In genomic region chr17:74763565-74764387, GRCh38 we compare ENCODE assay signal across 19 cellular contexts. TPM values are rescaled to one million over a fixed set of nuclear protein-coding genes. Genes with fewer than 3 reads are reported as not detected.
DNase-seq lines count a peak whose midpoint lies in the region; ATAC-seq and TF ChIP-seq lines count a peak whose summit lies in the region.
"Had no signal": no experiment of that assay in that cellular context is flagged by ENCODE, and none has a peak within 500 bp of the region (broad histone marks: within the 10 kb centered on the region; RNA-seq: fewer than 3 reads in every experiment).

No MANE protein-coding gene starts in this region.

- no peaks in the 10 kb centered on the region for H3K79me2 ChIP-seq in SK-N-SH (ENCODE audit: insufficient read depth)

- DNase-seq in SK-N-SH (peak; percentile 40), chondrocyte (ENCODE audit: low spot score) (peak; percentile 91), mesothelial cell of epicardium (ENCODE audit: low spot score in 2 of 2, unreplicated experiment in 2 of 2) (no peak), RPMI8226 (no peak), HFFc6 (no peak)
- no peak for DNase-seq in stimulated activated CD4-positive, alpha-beta T cell treated with anti-CD3 and anti-CD28 coated beads, Interleukin-4, amount 100 ng/mL, for 24 hours
- DNase-seq: 8988T; activated CD8-positive, alpha-beta memory T cell treated with anti-CD3 and anti-CD28 coated beads for 24 hours; activated naive CD4-positive, alpha-beta T cell treated with anti-CD3 and anti-CD28 coated beads for 36 hours; effector CD8-positive, alpha-beta T cell; MM.1S; NCI-H2171 treated with DMSO at 0.1 percent for 48 hours; PC-3 had no signal

- no peak overlapping the region for H2AFZ ChIP-seq in SK-N-SH (ENCODE audit: low read depth)

- H3K4me3 Mint-ChIP-seq in chondrocyte (ENCODE audit: unreplicated experiment) (peak overlapping the region; percentile 42), mesothelial cell of epicardium (no peak overlapping the region), HFFc6 (no peak overlapping the region)
- H3K4me3 Mint-ChIP-seq: activated naive CD4-positive, alpha-beta T cell treated with anti-CD3 and anti-CD28 coated beads for 36 hours; T-helper 1 cell treated with Interleukin-12 subunit alpha and Interleukin-12 subunit beta and Interleukin-4 antibody, amounts not matched to agents 30 μg/mL and 1 μg/mL, for 36 hours had no signal

- H3K27ac ChIP-seq in SK-N-SH (ENCODE audit: low read depth in 2 of 2, low read length in 1 of 2) = no peak overlapping the region
- H3K27ac ChIP-seq in temporal lobe (ENCODE audit: low read depth, low read length) = peak overlapping the region; percentile 25
- H3K27ac ChIP-seq: thoracic aorta had no signal

- H3K27ac Mint-ChIP-seq in chondrocyte (ENCODE audit: unreplicated experiment) (peak overlapping the region; percentile 36), mesothelial cell of epicardium (peak overlapping the region; percentile 34), HFFc6 (no peak overlapping the region)
- H3K27ac Mint-ChIP-seq: activated naive CD4-positive, alpha-beta T cell treated with anti-CD3 and anti-CD28 coated beads for 36 hours; T-helper 1 cell treated with Interleukin-12 subunit alpha and Interleukin-12 subunit beta and Interleukin-4 antibody, amounts not matched to agents 30 μg/mL and 1 μg/mL, for 36 hours had no signal

- H3K4me1 Mint-ChIP-seq in chondrocyte (ENCODE audit: low read depth) (peaks cover 88% of the 10 kb centered on the region), mesothelial cell of epicardium (peaks cover 52% of the 10 kb centered on the region), HFFc6 (ENCODE audit: low read depth) (peaks cover 24% of the 10 kb centered on the region)

- H3K9me3 ChIP-seq in SK-N-SH = no peaks in the 10 kb centered on the region
- H3K9me3 ChIP-seq: thoracic aorta had no signal

- no peak overlapping the region for H3K9ac ChIP-seq in SK-N-SH

- CTCF ChIA-PET in SK-N-SH (lab: Yijun Ruan, JAX) = interaction anchor here (0.8 to 48.0 kb wide), 5 partner anchors 9 to 106 kb away, joined by 3 to 1361 read pairs (median 19); partner anchors contain the start of genes NAT9, NHERF1 and RAB37

- no peak overlapping the region for H3K4me3 ChIP-seq in SK-N-SH (ENCODE audit: low read depth in 2 of 2, low read length in 1 of 2)
- H3K4me3 ChIP-seq: thoracic aorta had no signal

- H3K27me3 ChIP-seq in SK-N-SH (ENCODE audit: insufficient read depth) = no peaks in the 10 kb centered on the region

- H3K36me3 Mint-ChIP-seq in chondrocyte (ENCODE audit: low read depth) (peaks cover 6% of the 10 kb centered on the region), mesothelial cell of epicardium (peaks cover 5% of the 10 kb centered on the region), HFFc6 (ENCODE audit: low read depth) (no peaks in the 10 kb centered on the region)

- TF ChIP-seq EP300 in SK-N-SH (IDR thresholded peaks at IDR 0.05; ENCODE audit: borderline replicate concordance in 1 of 2, low read depth in 1 of 2, low read length in 1 of 2) = no peak

- H3K36me3 ChIP-seq in SK-N-SH (replicated peaks in 1 of 2; ENCODE audit: control insufficient read depth in 1 of 2, insufficient read depth in 2 of 2, low read length in 1 of 2) = no peaks in the 10 kb centered on the region
- H3K36me3 ChIP-seq: thoracic aorta had no signal

- POLR2A ChIA-PET in SK-N-SH (lab: Yijun Ruan, JAX) = interaction anchor here (1.2 to 1.3 kb wide), 2 partner anchors 12 to 14 kb away, joined by 3 to 5 read pairs; partner anchors contain the start of gene NAT9

- peaks cover 9% of the 10 kb centered on the region for H3F3A ChIP-seq in SK-N-SH (replicated peaks; ENCODE audit: insufficient read depth)

- TF ChIP-seq CTCF in SK-N-SH (IDR thresholded peaks at IDR 0.05) (no peak), chondrocyte (IDR thresholded peaks at IDR 0.05) (no peak), mesothelial cell of epicardium (IDR thresholded peaks at IDR 0.05; ENCODE audit: unreplicated experiment) (no peak), HFFc6 (IDR thresholded peaks at IDR 0.05) (no peak)

- H3K9me3 Mint-ChIP-seq in chondrocyte (ENCODE audit: low read depth) (no peaks in the 10 kb centered on the region), mesothelial cell of epicardium (no peaks in the 10 kb centered on the region), HFFc6 (no peaks in the 10 kb centered on the region)
- H3K9me3 Mint-ChIP-seq: activated naive CD4-positive, alpha-beta T cell treated with anti-CD3 and anti-CD28 coated beads for 36 hours; T-helper 1 cell treated with Interleukin-12 subunit alpha and Interleukin-12 subunit beta and Interleukin-4 antibody, amounts not matched to agents 30 μg/mL and 1 μg/mL, for 36 hours had no signal

- no peak overlapping the region for H3K4me2 ChIP-seq in SK-N-SH

- ATAC-seq in SK-N-SH treated with all-trans-retinoic acid at 6 μM for 48 hours = no peak
- ATAC-seq: PC-3 had no signal

- no peaks in the 10 kb centered on the region for H3K9me2 ChIP-seq in SK-N-SH

- WGBS in SK-N-SH (ENCODE audit: low lambda C conversion rate) = 78% methylated on average over 15 of the region's 16 CpGs

- no peak for TF ChIP-seq RAD21 in SK-N-SH (IDR thresholded peaks at IDR 0.05; ENCODE audit: low read length)

- peaks cover 42 to 55% of the 10 kb centered on the region in 2 experiments; a peak in 3 of 4 replicates for H3K4me1 ChIP-seq in SK-N-SH (ENCODE audit: control insufficient read depth in 1 of 2, insufficient read depth in 2 of 2, low read depth in 1 of 2, low read length in 1 of 2)

- no peaks in the 10 kb centered on the region for H4K20me1 ChIP-seq in SK-N-SH (ENCODE audit: insufficient read depth)

- H3K27me3 Mint-ChIP-seq in chondrocyte (ENCODE audit: low read depth) (no peaks in the 10 kb centered on the region), mesothelial cell of epicardium (ENCODE audit: low read depth) (no peaks in the 10 kb centered on the region), HFFc6 (ENCODE audit: insufficient read depth) (no peaks in the 10 kb centered on the region)

TF ChIP-seq in SK-N-SH, 30 proteins besides CTCF, POLR2A, EP300 and RAD21 (continues in another document):
- TF ChIP-seq TAF1 (IDR thresholded peaks at IDR 0.05; ENCODE audit: borderline replicate concordance, low read depth, low read length) = no peak
- TF ChIP-seq TEAD4 (IDR thresholded peaks at IDR 0.05; ENCODE audit: borderline replicate concordance, insufficient read depth) = no peak
- no peak for TF ChIP-seq FOSL2 (IDR thresholded peaks at IDR 0.05; ENCODE audit: borderline replicate concordance, low read depth)

TF ChIP-seq in SK-N-SH treated with all-trans-retinoic acid at 6 μM for 48 hours, 23 proteins besides CTCF, POLR2A, EP300 and RAD21 (continues in another document):
- TF ChIP-seq OSR1 (CRISPR knock-in tag; IDR thresholded peaks at IDR 0.05) = no peak
- no peak for TF ChIP-seq PATZ1 (CRISPR knock-in tag; IDR thresholded peaks at IDR 0.05; ENCODE audit: borderline replicate concordance)
- TF ChIP-seq ZC3H10 (CRISPR knock-in tag; IDR thresholded peaks at IDR 0.05) = no peak

RNA-seq across cellular contexts. Expression of gene NAT9, which starts 12.4 kb away (rescaled TPM):
- 117 and 190 TPM in 2 replicates for polyA plus RNA-seq in SK-N-SH (2012; rRNA removed)
- 38.1 and 64.6 TPM in 2 replicates for polyA plus RNA-seq in SK-N-SH (2012; cell fraction: cytosol; rRNA removed)
- polyA plus RNA-seq in SK-N-SH (2012; cell fraction: nucleus; rRNA removed) = 744 and 872 TPM in 2 replicates
- total RNA-seq in chondrocyte = 46.8 to 48.9 TPM (median 47.4 TPM) in 3 replicates
- total RNA-seq in mesothelial cell of epicardium = 78.2 to 83.7 TPM (median 83.1 TPM) in 3 replicates
- 12.5 TPM for total RNA-seq in temporal lobe
- total RNA-seq in HFFc6 (2021; fragmentation: NEBNext Ultra II Directional; extraction: Animal tissue kit (Norgen Biotek cat#: 25700)) = 10 to 100 TPM; 40.9 to 50.7 (median 46.6) TPM

RNA-seq across cellular contexts. Expression of gene NHERF1, which starts 15.3 kb away (rescaled TPM):
- polyA plus RNA-seq in SK-N-SH (2012; rRNA removed) = 26.9 and 40.1 TPM in 2 replicates
- 23.7 and 29.2 TPM in 2 replicates for polyA plus RNA-seq in SK-N-SH (2012; cell fraction: cytosol; rRNA removed)
- polyA plus RNA-seq in SK-N-SH (2012; cell fraction: nucleus; rRNA removed) = 21.2 and 25.9 TPM in 2 replicates
- total RNA-seq in chondrocyte (98.7 to 108 TPM (median 98.7 TPM) in 3 replicates), mesothelial cell of epicardium (34.4 to 36.2 TPM (median 34.8 TPM) in 3 replicates), temporal lobe (6.9 TPM)
- total RNA-seq in HFFc6 (2021; fragmentation: NEBNext Ultra II Directional; extraction: Animal tissue kit (Norgen Biotek cat#: 25700)) = 10 to 100 TPM; 15.7 to 18.9 (median 17.5) TPM

RNA-seq across cellular contexts. Expression of gene RAB37, which starts 26.7 kb away (rescaled TPM):
- polyA plus RNA-seq in SK-N-SH (2012; rRNA removed) = 0.13 and 0.25 TPM in 2 replicates
- polyA plus RNA-seq in SK-N-SH (2012; cell fraction: cytosol; rRNA removed) = 0.09 and 0.12 TPM in 2 replicates
- polyA plus RNA-seq in SK-N-SH (2012; cell fraction: nucleus; rRNA removed) = 0.26 and 0.31 TPM in 2 replicates
- total RNA-seq in chondrocyte = 0.15 TPM in 1 of 3 replicates, not detected in the others
- 0.16 to 0.38 TPM (median 0.24 TPM) in 3 replicates for total RNA-seq in mesothelial cell of epicardium
- total RNA-seq in temporal lobe = 0.49 TPM
- under 1 TPM in 3 of 6 experiments, not detected in 3; 0.11 to 0.28 (median 0.12) TPM for total RNA-seq in HFFc6 (2021; fragmentation: NEBNext Ultra II Directional; extraction: Animal tissue kit (Norgen Biotek cat#: 25700))
- total RNA-seq: glomerular endothelial cell had no signal

RNA-seq across cellular contexts. Expression of gene CD300LF, which starts 51.1 kb away (rescaled TPM):
- polyA plus RNA-seq in SK-N-SH (2012; rRNA removed) = not detected in 2 replicates
- not detected in 2 replicates for polyA plus RNA-seq in SK-N-SH (2012; cell fraction: cytosol; rRNA removed)
- not detected in 2 replicates for polyA plus RNA-seq in SK-N-SH (2012; cell fraction: nucleus; rRNA removed)
- not detected in 3 replicates for total RNA-seq in chondrocyte
- not detected in 3 replicates for total RNA-seq in mesothelial cell of epicardium
- total RNA-seq in temporal lobe = 0.25 TPM
- total RNA-seq in HFFc6 (2021; fragmentation: NEBNext Ultra II Directional; extraction: Animal tissue kit (Norgen Biotek cat#: 25700)) = not detected
- total RNA-seq: activated naive CD4-positive, alpha-beta T cell treated with anti-CD3 and anti-CD28 coated beads for 36 hours; glomerular endothelial cell; lung microvascular endothelial cell; PC-3 had no signal

Comparison
In these comparisons a context has a peak if more than half of its experiments do, and no peak if none do; other contexts are left out.
1. DNase-seq: peak in SK-N-SH (single experiment) and chondrocyte (single experiment); none in mesothelial cell of epicardium (0 of 2), RPMI8226 (single experiment), stimulated activated CD4-positive, alpha-beta T cell treated with anti-CD3 and anti-CD28 coated beads, Interleukin-4, amount 100 ng/mL, for 24 hours (single experiment) and HFFc6 (single experiment).